Comparison of ENCODE assay signal across 8 cellular contexts in the genomic region with DNA sequence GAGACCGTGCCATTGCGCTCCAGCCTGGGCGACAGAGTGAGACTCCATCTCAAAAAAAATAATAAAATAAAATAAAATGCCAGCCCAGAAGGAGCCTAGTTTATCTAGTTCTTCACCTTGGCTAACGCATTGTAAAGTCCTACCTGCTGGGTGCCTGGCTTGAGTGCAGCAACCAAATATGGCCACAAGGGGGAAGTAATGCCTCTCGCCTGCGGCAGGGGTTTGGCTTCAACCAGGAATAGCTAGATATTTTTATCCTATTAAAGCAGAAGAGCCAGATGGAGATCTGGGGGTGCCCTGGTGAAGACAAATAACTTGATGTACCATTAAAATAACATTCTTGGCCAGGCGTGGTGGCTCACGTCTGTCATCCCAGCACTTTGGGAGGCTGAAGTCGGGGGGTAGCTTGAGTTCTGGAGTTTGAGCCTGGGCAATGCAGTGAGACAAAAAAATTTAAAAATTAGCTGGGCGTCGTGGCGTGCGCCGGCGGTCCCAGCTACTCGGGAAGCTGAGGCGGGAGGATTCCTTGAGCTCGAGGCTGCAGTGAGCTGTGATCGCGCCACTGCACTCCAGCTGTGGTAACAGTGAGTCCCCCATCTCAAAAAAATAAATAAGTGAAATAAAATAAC. TPM values are rescaled to one million over a fixed set of nuclear protein-coding genes. Genes with fewer than 3 reads are reported as not detected.
DNase-seq lines count a peak whose midpoint lies in the region; ATAC-seq and TF ChIP-seq lines count a peak whose summit lies in the region.

No MANE protein-coding gene starts in this region.

- no peaks in the 10 kb centered on the region for H3K36me3 ChIP-seq in liver (ENCODE audit: control insufficient read depth in 4 of 4, insufficient read depth in 3 of 4, low read depth in 1 of 4, low read length in 3 of 4)

- peaks cover 20% of the 10 kb centered on the region for H3K27me3 Mint-ChIP-seq in activated CD4-positive, alpha-beta T cell treated with anti-CD3 and anti-CD28 coated beads, Interleukin-2, amount 10 ng/mL, durations not matched to agents 7 days and 5 days

- CTCF ChIA-PET in HEK293T (lab: Yijun Ruan, JAX): interaction anchor here (0.5 to 3.5 kb wide), 18 partner anchors 11 to 381 kb away, joined by 3 to 42 read pairs (median 4); a partner anchor contains a TSS
- CTCF ChIA-PET in activated CD4-positive, alpha-beta T cell treated with anti-CD3 and anti-CD28 coated beads, Interleukin-2, amount 10 ng/mL, durations not matched to agents 7 days and 5 days (lab: Charles Lee): interaction anchor here (0.5 to 4.1 kb wide), 16 partner anchors 12 to 1046 kb away, joined by 3 to 39 read pairs (median 3); no protein-coding TSS in a partner anchor

- H3K9ac ChIP-seq in liver (ENCODE audit: low read depth in 1 of 2, low read length in 2 of 2): no peak overlapping the region

- peaks cover 0 to 3% (median 0%) of the 10 kb centered on the region in 4 donors for H3K4me1 ChIP-seq in liver (ENCODE audit: control insufficient read depth in 4 of 4, insufficient read depth in 4 of 4, low read length in 3 of 4)

- H3K27ac Mint-ChIP-seq in activated CD4-positive, alpha-beta T cell treated with anti-CD3 and anti-CD28 coated beads, Interleukin-2, amount 10 ng/mL, durations not matched to agents 7 days and 5 days: no peak overlapping the region

- H3K36me3 Mint-ChIP-seq in activated CD4-positive, alpha-beta T cell treated with anti-CD3 and anti-CD28 coated beads, Interleukin-2, amount 10 ng/mL, durations not matched to agents 7 days and 5 days (ENCODE audit: low read depth): no peaks in the 10 kb centered on the region

- peaks cover 3% of the 10 kb centered on the region for H3K4me1 Mint-ChIP-seq in activated CD4-positive, alpha-beta T cell treated with anti-CD3 and anti-CD28 coated beads, Interleukin-2, amount 10 ng/mL, durations not matched to agents 7 days and 5 days

- H3K4me3 ChIP-seq in liver (ENCODE audit: low read depth in 1 of 3, low read length in 3 of 3): no peak overlapping the region

- peak; percentile 93 for DNase-seq in Ammon's horn (ENCODE audit: low spot score)
- peak; percentile 87 for DNase-seq in HEK293T (ENCODE audit: extremely low spot score)
- peak; percentile 85 for DNase-seq in NCI-H69 (lab: John Stamatoyannopoulos, UW)
- peak; percentile 71 for DNase-seq in activated CD4-positive, alpha-beta T cell treated with anti-CD3 and anti-CD28 coated beads, Interleukin-2, amount 10 ng/mL, durations not matched to agents 7 days and 5 days
- DNase-seq in dedifferentiated amniotic fluid mesenchymal stem cell (ENCODE audit: extremely low spot score): peak; percentile 72
- DNase-seq in stimulated activated CD4-positive, alpha-beta T cell treated with anti-CD3 and anti-CD28 coated beads, TNF-alpha, amount 100 ng/mL, for 1 hour (ENCODE audit: low read depth in 3 of 3, low spot score in 1 of 3): peak; percentile 23 to 42 (median 39)

- ATAC-seq in HG02970 (IDR thresholded peaks at IDR 0.05; ENCODE audit: low FRiP score, unreplicated experiment): no peak

- 27% methylated on average over 20 of the region's 20 CpGs for WGBS in liver

- no peak overlapping the region for H3K27ac ChIP-seq in liver (ENCODE audit: low read depth in 1 of 2, low read length in 2 of 2)

- no peaks in the 10 kb centered on the region for H3K27me3 ChIP-seq in liver (ENCODE audit: control insufficient read depth in 4 of 4, insufficient read depth in 4 of 4, low read length in 3 of 4)

- POLR2A ChIA-PET in HEK293T (lab: Yijun Ruan, JAX): interaction anchor here (0.8 to 1.3 kb wide), 5 partner anchors 27 to 153 kb away, joined by 3 to 6 read pairs (median 3); a partner anchor contains a TSS
- POLR2A ChIA-PET in activated CD4-positive, alpha-beta T cell treated with anti-CD3 and anti-CD28 coated beads, Interleukin-2, amount 10 ng/mL, durations not matched to agents 7 days and 5 days (lab: Charles Lee): no interaction called here

- no peak overlapping the region for H3K4me3 Mint-ChIP-seq in activated CD4-positive, alpha-beta T cell treated with anti-CD3 and anti-CD28 coated beads, Interleukin-2, amount 10 ng/mL, durations not matched to agents 7 days and 5 days

- peak; percentile 92 to 95 for TF ChIP-seq RAD21 in liver (IDR thresholded peaks at IDR 0.05)

- peak; percentile 92 for TF ChIP-seq CTCF in liver (IDR thresholded peaks at IDR 0.05; ENCODE audit: low read depth, low read length, missing input control)

- no peaks in the 10 kb centered on the region for H3K9me3 ChIP-seq in liver (ENCODE audit: control insufficient read depth in 4 of 4, low read length in 3 of 4)

- H3K9me3 Mint-ChIP-seq in activated CD4-positive, alpha-beta T cell treated with anti-CD3 and anti-CD28 coated beads, Interleukin-2, amount 10 ng/mL, durations not matched to agents 7 days and 5 days: no peaks in the 10 kb centered on the region

TF ChIP-seq in HEK293T, 16 proteins besides CTCF, POLR2A, EP300 and RAD21:
- TF ChIP-seq L3MBTL2 (conservative IDR thresholded peaks at IDR 0.05): peak; percentile 18; the same call in 1 of the 2 replicates
- TF ChIP-seq TARDBP (IDR thresholded peaks at IDR 0.05): no peak

TF ChIP-seq in liver, 16 proteins besides CTCF, POLR2A, EP300 and RAD21:
- TF ChIP-seq FOXA1 (IDR thresholded peaks at IDR 0.05): no peak
- TF ChIP-seq RXRA (IDR thresholded peaks at IDR 0.05): peak in 1 of 2 donors; percentile 18

RNA-seq across cellular contexts. Expression of a gene that starts 20.6 kb away (rescaled TPM):
- total RNA-seq in activated CD4-positive, alpha-beta T cell treated with anti-CD3 and anti-CD28 coated beads, Interleukin-2, amount 10 ng/mL, durations not matched to agents 7 days and 5 days: 10 to 100 TPM; 12.6 to 13.6 TPM
- 1 to 10 TPM in 1 of 2 donors, under 1 TPM in 1; 0.75 to 1.3 TPM for total RNA-seq in liver
- 1 to 10 TPM in 1 of 2 donors, under 1 TPM in 1; 0.92 to 1.4 TPM for polyA plus RNA-seq in liver

RNA-seq across cellular contexts. Expression of a gene that starts 27.9 kb away (rescaled TPM):
- total RNA-seq in activated CD4-positive, alpha-beta T cell treated with anti-CD3 and anti-CD28 coated beads, Interleukin-2, amount 10 ng/mL, durations not matched to agents 7 days and 5 days: 10 to 100 TPM; 28.9 to 31.2 TPM
- total RNA-seq in liver: 10 to 100 TPM in 1 of 2 donors, 1 to 10 TPM in 1; 9.0 to 14.6 TPM
- 1 to 10 TPM; 4.8 to 9.2 TPM for polyA plus RNA-seq in liver

Comparison
In these comparisons a context has a peak if more than half of its experiments do, and no peak if none do; other contexts are left out.
1. DNase-seq: peak in every context shown above with its lines; median percentile 93 in Ammon's horn; 87 in HEK293T; 85 in NCI-H69; 72 in dedifferentiated amniotic fluid mesenchymal stem cell; 71 in activated CD4-positive, alpha-beta T cell treated with anti-CD3 and anti-CD28 coated beads, Interleukin-2, amount 10 ng/mL, durations not matched to agents 7 days and 5 days; 39 in stimulated activated CD4-positive, alpha-beta T cell treated with anti-CD3 and anti-CD28 coated beads, TNF-alpha, amount 100 ng/mL, for 1 hour.
2. RNA of a gene that starts 20.6 kb away (total RNA-seq): 12.6 to 13.6 TPM in activated CD4-positive, alpha-beta T cell treated with anti-CD3 and anti-CD28 coated beads, Interleukin-2, amount 10 ng/mL, durations not matched to agents 7 days and 5 days; 0.75 to 1.3 TPM in liver; every median in the first group is over 4 times any median in the second.